11 cellular contexts compared by ENCODE assay signal in genomic region chr7:74178632-74179031, GRCh38. TPM values are rescaled to one million over a fixed set of nuclear protein-coding genes. Genes with fewer than 3 reads are reported as not detected.
DNase-seq lines count a peak whose midpoint lies in the region; ATAC-seq and TF ChIP-seq lines count a peak whose summit lies in the region.
"Had no signal": no experiment of that assay in that cellular context is flagged by ENCODE, and none has a peak within 500 bp of the region (broad histone marks: within the 10 kb centered on the region; RNA-seq: fewer than 3 reads in every experiment).

No MANE protein-coding gene starts in this region.

- CTCF ChIA-PET in HCT116 (lab: Charles Lee), result no interaction called here

- peak overlapping the region; percentile 19; the same call in 1 of the 2 replicates for H3K4me2 ChIP-seq in HCT116 (ENCODE audit: low read length)

- H3K9me2 ChIP-seq in HCT116 (ENCODE audit: insufficient read depth), result no peaks in the 10 kb centered on the region

- H3K9ac ChIP-seq in HCT116 (ENCODE audit: low read length), result no peak overlapping the region

- H3K9me3 ChIP-seq in HCT116 (ENCODE audit: control insufficient read depth in 1 of 2, insufficient read depth in 1 of 2, low read depth in 1 of 2, low read length in 2 of 2), result no peaks in the 10 kb centered on the region

- peak overlapping the region; percentile 72 for H3K27ac Mint-ChIP-seq in activated naive CD8-positive, alpha-beta T cell treated with anti-CD3 and anti-CD28 coated beads, Interleukin-2, amount 50 U/mL, for 24 hours
- peak overlapping the region; percentile 85 for H3K27ac Mint-ChIP-seq in memory B cell

- peaks cover 68 to 90% of the 10 kb centered on the region in 2 experiments for H3K4me1 ChIP-seq in HCT116 (ENCODE audit: control insufficient read depth in 1 of 2, insufficient read depth in 2 of 2, low read length in 2 of 2)

- H2AFZ ChIP-seq in HCT116 (ENCODE audit: low read depth, low read length, poor library complexity, severe bottlenecking), result no peak overlapping the region

- no peak for TF ChIP-seq POLR2A in HCT116 (IDR thresholded peaks at IDR 0.05; ENCODE audit: borderline replicate concordance, extremely low read depth, insufficient read depth, insufficient read length)

- peaks cover 73% of the 10 kb centered on the region; the same call in 1 of the 2 replicates for H4K20me1 ChIP-seq in HCT116 (ENCODE audit: insufficient read depth)

- RAD21 ChIA-PET in HCT116 (lab: Charles Lee; ENCODE audit: low non-redundant PET in 1 of 2, low total read pairs in 2 of 2, uncharacterized antibody in 2 of 2, unreplicated experiment in 2 of 2), result interaction anchor here in 1 of 2 experiments (0.6 kb wide), 1 partner anchor 11 kb away, joined by 4 read pairs; no protein-coding TSS in a partner anchor

- H3K27ac ChIP-seq in HCT116 (ENCODE audit: low read depth, low read length), result no peak overlapping the region

- H3K27me3 ChIP-seq in HCT116 (ENCODE audit: insufficient read depth, low read length), result no peaks in the 10 kb centered on the region

- peaks cover 2 to 48% of the 10 kb centered on the region in 2 experiments; a peak in 1 of 4 replicates for H3K36me3 ChIP-seq in HCT116 (ENCODE audit: control insufficient read depth in 1 of 2, insufficient read depth in 2 of 2, low read length in 2 of 2)

- H3K4me3 ChIP-seq in AG09309 (ENCODE audit: control insufficient read depth, low read depth, low read length), result no peak overlapping the region
- no peak overlapping the region for H3K4me3 ChIP-seq in HCT116 (replicated peaks in 1 of 2; ENCODE audit: low read depth in 1 of 2, low read length in 2 of 2)

- DNase-seq in AG09309 (ENCODE audit: low read depth), result peak; percentile 57
- DNase-seq in HCT116 (ENCODE audit: low read depth, low spot score), result no peak
- DNase-seq in activated naive CD8-positive, alpha-beta T cell treated with anti-CD3 and anti-CD28 coated beads, Interleukin-2, amount 50 U/mL, for 24 hours, result no peak
- no peak for DNase-seq in memory B cell (ENCODE audit: low spot score in 2 of 2)
- DNase-seq in ecto neural progenitor cell (ENCODE audit: low spot score), result no peak
- DNase-seq in GDM1 (lab: John Stamatoyannopoulos, UW), result no peak
- DNase-seq in iPS-NIHi11 (ENCODE audit: low spot score), result no peak
- no peak for DNase-seq in KG1 (lab: John Stamatoyannopoulos, UW)
- DNase-seq: activated CD4-positive, alpha-beta T cell treated with anti-CD3 and anti-CD28 coated beads for 1 hour; midbrain; NCI-H748 treated with DMSO at 0.1 percent for 48 hours had no signal

- intact Hi-C loops in HCT116 (cut with micrococcal nuclease), result no loop called here

- no peak for TF ChIP-seq RAD21 in HCT116 (IDR thresholded peaks at IDR 0.05; ENCODE audit: low read depth)

- BruUV-seq in HCT116 (replicated peaks; lab: Mats Ljungman, UMichigan), result no TSS peak

- no peaks in the 10 kb centered on the region for H3K27me3 Mint-ChIP-seq in activated naive CD8-positive, alpha-beta T cell treated with anti-CD3 and anti-CD28 coated beads, Interleukin-2, amount 50 U/mL, for 24 hours
- H3K27me3 Mint-ChIP-seq in memory B cell, result no peaks in the 10 kb centered on the region

- H3K4me1 Mint-ChIP-seq in activated naive CD8-positive, alpha-beta T cell treated with anti-CD3 and anti-CD28 coated beads, Interleukin-2, amount 50 U/mL, for 24 hours, result peaks cover 81% of the 10 kb centered on the region
- H3K4me1 Mint-ChIP-seq in memory B cell, result peaks cover 54% of the 10 kb centered on the region

- peaks cover 96% of the 10 kb centered on the region for H3K79me2 ChIP-seq in HCT116 (ENCODE audit: insufficient read depth, low read length)

- ATAC-seq in HCT116, result no peak
- ATAC-seq in activated naive CD8-positive, alpha-beta T cell treated with anti-CD3 and anti-CD28 coated beads, Interleukin-2, amount 50 U/mL, for 24 hours, result peak; percentile 12
- no peak for ATAC-seq in memory B cell (ENCODE audit: low read depth)

- H3K4me3 Mint-ChIP-seq in activated naive CD8-positive, alpha-beta T cell treated with anti-CD3 and anti-CD28 coated beads, Interleukin-2, amount 50 U/mL, for 24 hours, result peak overlapping the region; percentile 71
- peak overlapping the region; percentile 50 for H3K4me3 Mint-ChIP-seq in memory B cell

- no peaks in the 10 kb centered on the region for H3K9me3 Mint-ChIP-seq in activated naive CD8-positive, alpha-beta T cell treated with anti-CD3 and anti-CD28 coated beads, Interleukin-2, amount 50 U/mL, for 24 hours
- H3K9me3 Mint-ChIP-seq in memory B cell, result no peaks in the 10 kb centered on the region

- H3K36me3 Mint-ChIP-seq in activated naive CD8-positive, alpha-beta T cell treated with anti-CD3 and anti-CD28 coated beads, Interleukin-2, amount 50 U/mL, for 24 hours (ENCODE audit: low read depth), result peaks cover 51% of the 10 kb centered on the region
- H3K36me3 Mint-ChIP-seq in memory B cell, result peaks cover 15% of the 10 kb centered on the region

- TF ChIP-seq CTCF in AG09309 (IDR thresholded peaks at IDR 0.05; ENCODE audit: control insufficient read depth, insufficient read depth, low read depth, low read length, missing control alignments) (no peak), HCT116 (IDR thresholded peaks at IDR 0.05 in 2 of 3, conservative IDR thresholded peaks at IDR 0.05 in 1 of 3; ENCODE audit: borderline replicate concordance in 1 of 3, insufficient read depth in 1 of 3, low read depth in 2 of 3, low read length in 2 of 3) (no peak)

- POLR2A ChIA-PET in HCT116 (lab: Charles Lee), result no interaction called here

TF ChIP-seq in HCT116, 20 proteins besides CTCF, POLR2A, EP300 and RAD21:
- TF ChIP-seq EZH2 (IDR thresholded peaks at IDR 0.05), result no peak
- no peak for TF ChIP-seq SP1 (IDR thresholded peaks at IDR 0.05; ENCODE audit: low read depth)
- no peak for TF ChIP-seq SRF (IDR thresholded peaks at IDR 0.05; ENCODE audit: low read depth)
- no peak for TF ChIP-seq MAX (IDR thresholded peaks at IDR 0.05)
- TF ChIP-seq ELF1 (IDR thresholded peaks at IDR 0.05; ENCODE audit: borderline replicate concordance, low read depth), result no peak
- TF ChIP-seq POLR2AphosphoS5 (IDR thresholded peaks at IDR 0.05; ENCODE audit: low read depth, low read length), result no peak
- TF ChIP-seq ZBTB33 (IDR thresholded peaks at IDR 0.05; ENCODE audit: extremely low read depth, insufficient replicate concordance, low read length), result no peak
- TF ChIP-seq REST (IDR thresholded peaks at IDR 0.05; ENCODE audit: low read depth), result no peak
- no peak for TF ChIP-seq ZFX (IDR thresholded peaks at IDR 0.05)
- no peak for TF ChIP-seq YY1 (IDR thresholded peaks at IDR 0.05; ENCODE audit: extremely low read depth, insufficient replicate concordance, low read depth, low read length)
- TF ChIP-seq CEBPB (IDR thresholded peaks at IDR 0.05; ENCODE audit: low read depth), result no peak
- TF ChIP-seq FOSL1 (IDR thresholded peaks at IDR 0.05; ENCODE audit: low read depth), result no peak
- no peak for TF ChIP-seq EZH2phosphoT487 (IDR thresholded peaks at IDR 0.05; ENCODE audit: borderline replicate concordance)
- TF ChIP-seq CBX3 (IDR thresholded peaks at IDR 0.05; ENCODE audit: low read depth), result no peak
- TF ChIP-seq ZNF274 (IDR thresholded peaks at IDR 0.05; ENCODE audit: low read depth, low read length), result no peak

RNA-seq across cellular contexts. Expression of gene EIF4H, which starts 4.5 kb away (rescaled TPM):
- total RNA-seq in HCT116 (2021; ENCODE audit: unreplicated experiment), result 384 TPM
- polyA plus RNA-seq in HCT116 (2012), result 300 and 343 TPM in 2 replicates

RNA-seq across cellular contexts. Expression of gene LAT2, which starts 31.2 kb away (rescaled TPM):
- 9.4 TPM for total RNA-seq in HCT116 (2021; ENCODE audit: unreplicated experiment)
- polyA plus RNA-seq in HCT116 (2012), result 19.4 and 22.7 TPM in 2 replicates
